In the genomic region with DNA sequence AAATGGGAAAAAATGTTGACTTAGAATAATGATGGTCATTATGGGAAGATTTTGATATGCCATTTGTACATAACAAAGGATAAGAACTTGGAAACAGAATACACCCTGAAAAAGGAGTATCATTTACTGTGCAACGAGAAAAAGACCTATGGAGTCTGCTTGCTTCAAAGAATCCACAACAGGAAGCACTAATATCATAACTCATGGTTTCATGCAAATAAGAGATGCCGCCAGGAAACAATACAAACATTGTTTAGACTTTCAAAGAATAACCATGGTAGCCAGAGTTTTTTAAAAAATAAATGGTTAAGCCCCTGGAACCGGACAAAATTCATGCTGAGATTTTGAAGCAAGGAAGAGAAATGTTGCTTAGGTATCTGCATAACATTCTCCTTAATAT, we compare ENCODE assay signal across 14 cellular contexts.
DNase-seq lines count a peak whose midpoint lies in the region; ATAC-seq and TF ChIP-seq lines count a peak whose summit lies in the region.
"Had no signal": no experiment of that assay in that cellular context is flagged by ENCODE, and none has a peak within 500 bp of the region (broad histone marks: within the 10 kb centered on the region; RNA-seq: fewer than 3 reads in every experiment).

No MANE protein-coding gene starts in this region.

- no peaks in the 10 kb centered on the region for H3K9me3 Mint-ChIP-seq in nephron
- H3K9me3 Mint-ChIP-seq: CD4-positive, alpha-beta T cell; stimulated activated naive CD8-positive, alpha-beta T cell treated with anti-CD3 and anti-CD28 coated beads, Interleukin-15, Interleukin-2, amounts not matched to agents 100 ng/mL and 50 ng/mL, for 24 hours had no signal

- no peak overlapping the region for H3K4me2 ChIP-seq in SK-N-SH

- POLR2A ChIA-PET in SK-N-SH (lab: Yijun Ruan, JAX) = no interaction called here

- H3K9me3 ChIP-seq in SK-N-SH = no peaks in the 10 kb centered on the region
- H3K9me3 ChIP-seq: gastrocnemius medialis had no signal

- H3K27ac ChIP-seq in SK-N-SH (ENCODE audit: low read depth in 2 of 2, low read length in 1 of 2) = no peak overlapping the region
- H3K27ac ChIP-seq: gastrocnemius medialis, WERI-Rb-1 had no signal

- H3K4me1 ChIP-seq in SK-N-SH (ENCODE audit: control insufficient read depth in 1 of 2, insufficient read depth in 2 of 2, low read depth in 1 of 2, low read length in 1 of 2) = no peaks in the 10 kb centered on the region
- H3K4me1 ChIP-seq: gastrocnemius medialis had no signal

- no peak overlapping the region for H3K4me3 Mint-ChIP-seq in nephron
- H3K4me3 Mint-ChIP-seq: CD4-positive, alpha-beta T cell; stimulated activated naive CD8-positive, alpha-beta T cell treated with anti-CD3 and anti-CD28 coated beads, Interleukin-15, Interleukin-2, amounts not matched to agents 100 ng/mL and 50 ng/mL, for 24 hours had no signal

- no peak for DNase-seq in EL
- DNase-seq in SK-N-SH = no peak
- DNase-seq in NCI-H82 treated with DMSO at 0.1 percent for 48 hours (lab: John Stamatoyannopoulos, UW; ENCODE audit: unreplicated experiment) = no peak
- DNase-seq: activated naive CD4-positive, alpha-beta T cell treated with anti-CD3 and anti-CD28 coated beads, Interleukin-2, amount 50 U/mL, for 16 hours; CD4-positive, alpha-beta T cell; gastrocnemius medialis; MV-4-11; nucleus accumbens; WERI-Rb-1 had no signal

- H3K4me3 ChIP-seq in SK-N-SH (ENCODE audit: low read depth in 2 of 2, low read length in 1 of 2) = no peak overlapping the region
- H3K4me3 ChIP-seq: gastrocnemius medialis had no signal

- CTCF ChIA-PET in SK-N-SH (lab: Yijun Ruan, JAX) = no interaction called here

- no peak overlapping the region for H2AFZ ChIP-seq in SK-N-SH (ENCODE audit: low read depth)

- whole genome bisulfite sequencing in SK-N-SH (ENCODE audit: low lambda C conversion rate) = 11% methylated on average over 3 of the region's 3 CpGs

- no peaks in the 10 kb centered on the region for H3K36me3 Mint-ChIP-seq in nephron (ENCODE audit: low read depth)

- H3K9me2 ChIP-seq in SK-N-SH = no peaks in the 10 kb centered on the region

- TF ChIP-seq EP300 in SK-N-SH (IDR thresholded peaks at IDR 0.05; ENCODE audit: borderline replicate concordance in 1 of 2, low read depth in 1 of 2, low read length in 1 of 2) = no peak

- H3K4me1 Mint-ChIP-seq in nephron = peaks cover 39% of the 10 kb centered on the region

- H3K27me3 Mint-ChIP-seq in nephron (ENCODE audit: low read depth) = no peaks in the 10 kb centered on the region
- H3K27me3 Mint-ChIP-seq: CD4-positive, alpha-beta T cell; stimulated activated naive CD8-positive, alpha-beta T cell treated with anti-CD3 and anti-CD28 coated beads, Interleukin-15, Interleukin-2, amounts not matched to agents 100 ng/mL and 50 ng/mL, for 24 hours had no signal

- no peaks in the 10 kb centered on the region for H3F3A ChIP-seq in SK-N-SH (replicated peaks; ENCODE audit: insufficient read depth)

- TF ChIP-seq RAD21 in SK-N-SH (IDR thresholded peaks at IDR 0.05; ENCODE audit: low read length) = no peak

- no peaks in the 10 kb centered on the region for H4K20me1 ChIP-seq in SK-N-SH (ENCODE audit: insufficient read depth)

- peaks cover 13% of the 10 kb centered on the region; the same call in 1 of the 2 replicates for H3K27me3 ChIP-seq in SK-N-SH (ENCODE audit: insufficient read depth)
- H3K27me3 ChIP-seq: gastrocnemius medialis had no signal

- TF ChIP-seq CTCF in nephron (IDR thresholded peaks at IDR 0.05; ENCODE audit: unreplicated experiment in 3 of 3) = no peak
- TF ChIP-seq CTCF in SK-N-SH (IDR thresholded peaks at IDR 0.05) = no peak

- H3K9ac ChIP-seq in SK-N-SH = no peak overlapping the region

- peak; percentile 71 for ATAC-seq in GM19324 (IDR thresholded peaks at IDR 0.05; ENCODE audit: low FRiP score, unreplicated experiment)
- peak; percentile 83 for ATAC-seq in HG02623 (IDR thresholded peaks at IDR 0.05; ENCODE audit: unreplicated experiment)
- peak; percentile 76 for ATAC-seq in HG03378 (IDR thresholded peaks at IDR 0.05; ENCODE audit: unreplicated experiment)
- ATAC-seq: gastrocnemius medialis had no signal

- peak overlapping the region in 2 of 3 experiments; percentile 40 to 48 for H3K27ac Mint-ChIP-seq in nephron
- H3K27ac Mint-ChIP-seq: CD4-positive, alpha-beta T cell; stimulated activated naive CD8-positive, alpha-beta T cell treated with anti-CD3 and anti-CD28 coated beads, Interleukin-15, Interleukin-2, amounts not matched to agents 100 ng/mL and 50 ng/mL, for 24 hours had no signal

- no peaks in the 10 kb centered on the region for H3K36me3 ChIP-seq in SK-N-SH (replicated peaks in 1 of 2; ENCODE audit: control insufficient read depth in 1 of 2, insufficient read depth in 2 of 2, low read length in 1 of 2)
- H3K36me3 ChIP-seq: gastrocnemius medialis, WERI-Rb-1 had no signal

- no peaks in the 10 kb centered on the region for H3K79me2 ChIP-seq in SK-N-SH (ENCODE audit: insufficient read depth)

TF ChIP-seq in SK-N-SH, 30 proteins besides CTCF, POLR2A, EP300 and RAD21 (continues in another document):
- TF ChIP-seq GATA2 (CRISPR knock-in tag; IDR thresholded peaks at IDR 0.05) (no peak), CHD2 (IDR thresholded peaks at IDR 0.05; ENCODE audit: low read length, partially characterized antibody) (no peak), SIN3A (IDR thresholded peaks at IDR 0.05; ENCODE audit: borderline replicate concordance, low read depth, low read length) (no peak), FOSL2 (IDR thresholded peaks at IDR 0.05; ENCODE audit: borderline replicate concordance, low read depth) (no peak), TEAD4 (IDR thresholded peaks at IDR 0.05; ENCODE audit: borderline replicate concordance, insufficient read depth) (no peak), POLR2AphosphoS5 (IDR thresholded peaks at IDR 0.05; ENCODE audit: low read depth, low read length) (no peak), YY1 (IDR thresholded peaks at IDR 0.05; ENCODE audit: low read depth) (no peak), TAF1 (IDR thresholded peaks at IDR 0.05; ENCODE audit: borderline replicate concordance, low read depth, low read length) (no peak), FOXJ3 (CRISPR knock-in tag; IDR thresholded peaks at IDR 0.05) (no peak), ELF1 (IDR thresholded peaks at IDR 0.05) (no peak), FOXM1 (IDR thresholded peaks at IDR 0.05; ENCODE audit: low read depth) (no peak)
- TF ChIP-seq, protein P1, sequence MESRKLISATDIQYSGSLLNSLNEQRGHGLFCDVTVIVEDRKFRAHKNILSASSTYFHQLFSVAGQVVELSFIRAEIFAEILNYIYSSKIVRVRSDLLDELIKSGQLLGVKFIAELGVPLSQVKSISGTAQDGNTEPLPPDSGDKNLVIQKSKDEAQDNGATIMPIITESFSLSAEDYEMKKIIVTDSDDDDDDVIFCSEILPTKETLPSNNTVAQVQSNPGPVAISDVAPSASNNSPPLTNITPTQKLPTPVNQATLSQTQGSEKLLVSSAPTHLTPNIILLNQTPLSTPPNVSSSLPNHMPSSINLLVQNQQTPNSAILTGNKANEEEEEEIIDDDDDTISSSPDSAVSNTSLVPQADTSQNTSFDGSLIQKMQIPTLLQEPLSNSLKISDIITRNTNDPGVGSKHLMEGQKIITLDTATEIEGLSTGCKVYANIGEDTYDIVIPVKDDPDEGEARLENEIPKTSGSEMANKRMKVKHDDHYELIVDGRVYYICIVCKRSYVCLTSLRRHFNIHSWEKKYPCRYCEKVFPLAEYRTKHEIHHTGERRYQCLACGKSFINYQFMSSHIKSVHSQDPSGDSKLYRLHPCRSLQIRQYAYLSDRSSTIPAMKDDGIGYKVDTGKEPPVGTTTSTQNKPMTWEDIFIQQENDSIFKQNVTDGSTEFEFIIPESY (IDR thresholded peaks at IDR 0.05; ENCODE audit: borderline replicate concordance, low read depth) = no peak
- TF ChIP-seq, protein P2, sequence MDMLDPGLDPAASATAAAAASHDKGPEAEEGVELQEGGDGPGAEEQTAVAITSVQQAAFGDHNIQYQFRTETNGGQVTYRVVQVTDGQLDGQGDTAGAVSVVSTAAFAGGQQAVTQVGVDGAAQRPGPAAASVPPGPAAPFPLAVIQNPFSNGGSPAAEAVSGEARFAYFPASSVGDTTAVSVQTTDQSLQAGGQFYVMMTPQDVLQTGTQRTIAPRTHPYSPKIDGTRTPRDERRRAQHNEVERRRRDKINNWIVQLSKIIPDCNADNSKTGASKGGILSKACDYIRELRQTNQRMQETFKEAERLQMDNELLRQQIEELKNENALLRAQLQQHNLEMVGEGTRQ (IDR thresholded peaks at IDR 0.05; ENCODE audit: borderline replicate concordance, low read depth, low read length) = no peak
- TF ChIP-seq, protein P3, sequence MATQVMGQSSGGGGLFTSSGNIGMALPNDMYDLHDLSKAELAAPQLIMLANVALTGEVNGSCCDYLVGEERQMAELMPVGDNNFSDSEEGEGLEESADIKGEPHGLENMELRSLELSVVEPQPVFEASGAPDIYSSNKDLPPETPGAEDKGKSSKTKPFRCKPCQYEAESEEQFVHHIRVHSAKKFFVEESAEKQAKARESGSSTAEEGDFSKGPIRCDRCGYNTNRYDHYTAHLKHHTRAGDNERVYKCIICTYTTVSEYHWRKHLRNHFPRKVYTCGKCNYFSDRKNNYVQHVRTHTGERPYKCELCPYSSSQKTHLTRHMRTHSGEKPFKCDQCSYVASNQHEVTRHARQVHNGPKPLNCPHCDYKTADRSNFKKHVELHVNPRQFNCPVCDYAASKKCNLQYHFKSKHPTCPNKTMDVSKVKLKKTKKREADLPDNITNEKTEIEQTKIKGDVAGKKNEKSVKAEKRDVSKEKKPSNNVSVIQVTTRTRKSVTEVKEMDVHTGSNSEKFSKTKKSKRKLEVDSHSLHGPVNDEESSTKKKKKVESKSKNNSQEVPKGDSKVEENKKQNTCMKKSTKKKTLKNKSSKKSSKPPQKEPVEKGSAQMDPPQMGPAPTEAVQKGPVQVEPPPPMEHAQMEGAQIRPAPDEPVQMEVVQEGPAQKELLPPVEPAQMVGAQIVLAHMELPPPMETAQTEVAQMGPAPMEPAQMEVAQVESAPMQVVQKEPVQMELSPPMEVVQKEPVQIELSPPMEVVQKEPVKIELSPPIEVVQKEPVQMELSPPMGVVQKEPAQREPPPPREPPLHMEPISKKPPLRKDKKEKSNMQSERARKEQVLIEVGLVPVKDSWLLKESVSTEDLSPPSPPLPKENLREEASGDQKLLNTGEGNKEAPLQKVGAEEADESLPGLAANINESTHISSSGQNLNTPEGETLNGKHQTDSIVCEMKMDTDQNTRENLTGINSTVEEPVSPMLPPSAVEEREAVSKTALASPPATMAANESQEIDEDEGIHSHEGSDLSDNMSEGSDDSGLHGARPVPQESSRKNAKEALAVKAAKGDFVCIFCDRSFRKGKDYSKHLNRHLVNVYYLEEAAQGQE (IDR thresholded peaks at IDR 0.05; ENCODE audit: low read depth, low read length) = no peak
- TF ChIP-seq, protein P4, sequence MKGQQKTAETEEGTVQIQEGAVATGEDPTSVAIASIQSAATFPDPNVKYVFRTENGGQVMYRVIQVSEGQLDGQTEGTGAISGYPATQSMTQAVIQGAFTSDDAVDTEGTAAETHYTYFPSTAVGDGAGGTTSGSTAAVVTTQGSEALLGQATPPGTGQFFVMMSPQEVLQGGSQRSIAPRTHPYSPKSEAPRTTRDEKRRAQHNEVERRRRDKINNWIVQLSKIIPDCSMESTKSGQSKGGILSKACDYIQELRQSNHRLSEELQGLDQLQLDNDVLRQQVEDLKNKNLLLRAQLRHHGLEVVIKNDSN (IDR thresholded peaks at IDR 0.05; ENCODE audit: borderline replicate concordance, low read depth) = no peak
